Comparison of ENCODE assay signal across 1 cellular context in the genomic region with DNA sequence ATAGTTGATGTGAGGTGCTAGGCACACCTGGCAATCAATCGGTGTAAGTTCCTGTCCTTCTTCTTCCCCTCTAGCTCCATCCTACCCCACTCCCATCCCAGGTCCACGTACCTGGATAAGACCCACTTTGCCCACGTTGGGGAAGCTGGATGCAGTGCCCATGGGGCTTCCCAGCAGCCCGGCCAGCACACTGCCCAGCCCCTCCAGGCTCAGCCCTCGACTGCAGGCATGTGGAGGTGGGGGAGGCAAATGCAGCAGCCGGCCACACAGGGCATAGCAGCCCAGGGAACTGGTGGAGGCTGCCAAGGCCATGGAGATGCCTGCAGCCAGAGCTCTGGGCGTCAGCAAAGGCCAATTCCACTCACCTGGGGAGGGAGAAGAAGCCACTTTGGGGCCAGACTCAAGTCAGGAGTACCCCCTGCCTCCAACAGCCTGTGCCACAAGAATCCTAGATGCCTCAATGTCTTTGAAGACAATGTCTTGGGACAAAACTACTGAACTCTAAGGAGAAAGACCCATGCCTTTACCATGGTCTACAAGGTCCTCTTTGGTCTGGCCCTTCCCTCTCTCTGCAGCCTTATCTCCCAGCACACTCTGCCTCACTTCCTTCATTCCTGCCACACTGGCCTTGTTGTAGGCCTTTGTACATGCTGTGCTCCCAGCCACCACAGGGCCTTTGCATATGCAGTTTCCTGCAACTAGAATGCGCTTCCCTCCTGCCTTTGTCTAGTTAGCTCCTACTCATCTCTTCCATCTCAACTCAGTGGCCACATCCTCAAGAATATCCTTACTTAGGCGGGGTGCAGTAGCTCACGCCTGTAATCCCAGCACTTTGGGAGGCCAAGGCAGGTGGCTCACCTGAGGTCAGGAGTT.
TF ChIP-seq lines count a peak whose summit lies in the region.

No MANE protein-coding gene starts in this region.

TF ChIP-seq in GM23338, 12 proteins besides CTCF, POLR2A, EP300 and RAD21 (continued from another document):
- TF ChIP-seq, protein P1, sequence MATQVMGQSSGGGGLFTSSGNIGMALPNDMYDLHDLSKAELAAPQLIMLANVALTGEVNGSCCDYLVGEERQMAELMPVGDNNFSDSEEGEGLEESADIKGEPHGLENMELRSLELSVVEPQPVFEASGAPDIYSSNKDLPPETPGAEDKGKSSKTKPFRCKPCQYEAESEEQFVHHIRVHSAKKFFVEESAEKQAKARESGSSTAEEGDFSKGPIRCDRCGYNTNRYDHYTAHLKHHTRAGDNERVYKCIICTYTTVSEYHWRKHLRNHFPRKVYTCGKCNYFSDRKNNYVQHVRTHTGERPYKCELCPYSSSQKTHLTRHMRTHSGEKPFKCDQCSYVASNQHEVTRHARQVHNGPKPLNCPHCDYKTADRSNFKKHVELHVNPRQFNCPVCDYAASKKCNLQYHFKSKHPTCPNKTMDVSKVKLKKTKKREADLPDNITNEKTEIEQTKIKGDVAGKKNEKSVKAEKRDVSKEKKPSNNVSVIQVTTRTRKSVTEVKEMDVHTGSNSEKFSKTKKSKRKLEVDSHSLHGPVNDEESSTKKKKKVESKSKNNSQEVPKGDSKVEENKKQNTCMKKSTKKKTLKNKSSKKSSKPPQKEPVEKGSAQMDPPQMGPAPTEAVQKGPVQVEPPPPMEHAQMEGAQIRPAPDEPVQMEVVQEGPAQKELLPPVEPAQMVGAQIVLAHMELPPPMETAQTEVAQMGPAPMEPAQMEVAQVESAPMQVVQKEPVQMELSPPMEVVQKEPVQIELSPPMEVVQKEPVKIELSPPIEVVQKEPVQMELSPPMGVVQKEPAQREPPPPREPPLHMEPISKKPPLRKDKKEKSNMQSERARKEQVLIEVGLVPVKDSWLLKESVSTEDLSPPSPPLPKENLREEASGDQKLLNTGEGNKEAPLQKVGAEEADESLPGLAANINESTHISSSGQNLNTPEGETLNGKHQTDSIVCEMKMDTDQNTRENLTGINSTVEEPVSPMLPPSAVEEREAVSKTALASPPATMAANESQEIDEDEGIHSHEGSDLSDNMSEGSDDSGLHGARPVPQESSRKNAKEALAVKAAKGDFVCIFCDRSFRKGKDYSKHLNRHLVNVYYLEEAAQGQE (IDR thresholded peaks at IDR 0.05; ENCODE audit: unreplicated experiment) = no peak
- no peak for TF ChIP-seq ZNF462 (CRISPR knock-in tag; IDR thresholded peaks at IDR 0.05)
- TF ChIP-seq EZH2 (IDR thresholded peaks at IDR 0.05; ENCODE audit: low read depth, unreplicated experiment) = no peak
- no peak for TF ChIP-seq CREB1 (CRISPR knock-in tag; IDR thresholded peaks at IDR 0.05; ENCODE audit: low read depth)
TF ChIP-seq in GM23338: peak in this region for 0.
